In genomic region chr7:24595671-24596418, GRCh38 we compare ENCODE assay signal across 12 cellular contexts. TPM values are rescaled to one million over a fixed set of nuclear protein-coding genes. Genes with fewer than 3 reads are reported as not detected.
A peak's percentile ranks its signal among the peaks of the same experiment; 100 is the strongest.
DNase-seq lines count a peak whose midpoint lies in the region; ATAC-seq and FAIRE-seq lines count a peak whose summit lies in the region.
"Had no signal": no experiment of that assay in that cellular context is flagged by ENCODE, and none has a peak within 500 bp of the region (broad histone marks: within the 10 kb centered on the region; RNA-seq: fewer than 3 reads in every experiment).

No MANE protein-coding gene starts in this region.

- H3K4me1 Mint-ChIP-seq in CD8-positive, alpha-beta memory T cell, result peaks cover 0 to 6% (median 0%) of the 10 kb centered on the region in 3 donors
- peaks cover 3% of the 10 kb centered on the region for H3K4me1 Mint-ChIP-seq in T-helper 17 cell

- peaks cover 0 to 3% (median 0%) of the 10 kb centered on the region in 3 donors for H3K36me3 Mint-ChIP-seq in CD8-positive, alpha-beta memory T cell
- H3K36me3 Mint-ChIP-seq in T-helper 17 cell (ENCODE audit: low read depth), result no peaks in the 10 kb centered on the region

- H3K4me1 ChIP-seq in CD8-positive, alpha-beta memory T cell (ENCODE audit: insufficient read depth, low read length), result no peaks in the 10 kb centered on the region

- H3K36me3 ChIP-seq in CD8-positive, alpha-beta memory T cell (ENCODE audit: insufficient read depth, low read length), result no peaks in the 10 kb centered on the region

- H3K27ac ChIP-seq in CD8-positive, alpha-beta memory T cell (ENCODE audit: low read depth, low read length), result no peak overlapping the region
- H3K27ac ChIP-seq: C4-2B, epithelial cell of prostate had no signal

- DNase-seq in CD8-positive, alpha-beta memory T cell, result peak in 1 of 5 donors; percentile 13
- DNase-seq in GM19239 (ENCODE audit: insufficient read length, low spot score) (no peak), T-helper 17 cell (no peak), left cardiac atrium (no peak)
- no peak for DNase-seq in stimulated activated CD4-positive, alpha-beta T cell treated with anti-CD3 and anti-CD28 coated beads, Interleukin-2, amount 100 ng/mL, for 24 hours
- DNase-seq in effector CD4-positive, alpha-beta T cell, result no peak
- DNase-seq in activated CD4-positive, alpha-beta T cell treated with anti-CD3 and anti-CD28 coated beads, Interleukin-2, amount 50 U/mL, for 48 hours, result no peak
- DNase-seq: islet precursor cell, posterior cingulate gyrus had no signal

- POLR2A ChIA-PET in CD8-positive, alpha-beta memory T cell (lab: Charles Lee), result no interaction called here

- peak overlapping the region; percentile 52 for H3K4me3 ChIP-seq in CD8-positive, alpha-beta memory T cell (ENCODE audit: low read length)

- ATAC-seq in HG02943 (IDR thresholded peaks at IDR 0.05; ENCODE audit: low read depth, unreplicated experiment) (peak; percentile 69), T-helper 17 cell (peak; percentile 59), left cardiac atrium (no peak)

- H3K4me3 Mint-ChIP-seq in CD8-positive, alpha-beta memory T cell, result no peak overlapping the region
- no peak overlapping the region for H3K4me3 Mint-ChIP-seq in T-helper 17 cell

- CTCF ChIA-PET in CD8-positive, alpha-beta memory T cell (lab: Charles Lee), result no interaction called here

- no peaks in the 10 kb centered on the region for H3K27me3 Mint-ChIP-seq in CD8-positive, alpha-beta memory T cell
- H3K27me3 Mint-ChIP-seq in T-helper 17 cell, result no peaks in the 10 kb centered on the region

- no peak overlapping the region for H3K27ac Mint-ChIP-seq in CD8-positive, alpha-beta memory T cell
- H3K27ac Mint-ChIP-seq in T-helper 17 cell, result no peak overlapping the region

- intact Hi-C loops in left cardiac atrium (cut with DNase I), result no loop called here

- no peaks in the 10 kb centered on the region for H3K9me3 ChIP-seq in CD8-positive, alpha-beta memory T cell (ENCODE audit: low read length)
- H3K9me3 ChIP-seq in T-helper 17 cell (ENCODE audit: control insufficient read depth, low read length, poor library complexity, severe bottlenecking), result no peaks in the 10 kb centered on the region

- peak; percentile 91 for FAIRE-seq in GM19239 (lab: Jason Lieb, UNC)

- no peaks in the 10 kb centered on the region for H3K27me3 ChIP-seq in CD8-positive, alpha-beta memory T cell (ENCODE audit: insufficient read depth, low read length, poor library complexity, severe bottlenecking)

- no peaks in the 10 kb centered on the region for H3K9me3 Mint-ChIP-seq in CD8-positive, alpha-beta memory T cell

RNA-seq across cellular contexts. Expression of gene PALS2, which starts 22.6 kb away (rescaled TPM):
- 10 to 100 TPM; 36.6 to 38.2 TPM for total RNA-seq in CD8-positive, alpha-beta memory T cell
- 14.8 TPM for polyA plus RNA-seq in CD8-positive, alpha-beta memory T cell
- total RNA-seq in T-helper 17 cell (10 to 100 TPM; 12.8 to 15.5 TPM), left cardiac atrium (10 to 100 TPM; 13.6 to 15.1 TPM)

Comparison
In these comparisons a context has a peak if more than half of its experiments do, and no peak if none do; other contexts are left out.
1. ATAC-seq: peak in HG02943 (single experiment) and T-helper 17 cell (single experiment); none in left cardiac atrium (0 of 2).